In genomic region chr10:63666836-63667383, GRCh38 we compare ENCODE assay signal across 11 cellular contexts.
DNase-seq lines count a peak whose midpoint lies in the region; ATAC-seq and TF ChIP-seq lines count a peak whose summit lies in the region.
"Had no signal": no experiment of that assay in that cellular context is flagged by ENCODE, and none has a peak within 500 bp of the region (broad histone marks: within the 10 kb centered on the region; RNA-seq: fewer than 3 reads in every experiment).

No MANE protein-coding gene starts in this region.

- intact Hi-C loops in A673 (cut with micrococcal nuclease; ENCODE audit: unreplicated experiment): no loop called here

- ATAC-seq in GM18511 (IDR thresholded peaks at IDR 0.05; ENCODE audit: unreplicated experiment): peak; percentile 91
- peak; percentile 66 for ATAC-seq in HG02623 (IDR thresholded peaks at IDR 0.05; ENCODE audit: unreplicated experiment)
- ATAC-seq in SK-N-SH treated with all-trans-retinoic acid at 6 μM for 48 hours: peak; percentile 54
- ATAC-seq in activated CD8-positive, alpha-beta memory T cell treated with anti-CD3 and anti-CD28 coated beads, Interleukin-2, amount 10 ng/mL, durations not matched to agents 7 days and 5 days: no peak
- ATAC-seq: body of pancreas had no signal

- no peak overlapping the region for H3K27ac Mint-ChIP-seq in activated CD8-positive, alpha-beta memory T cell treated with anti-CD3 and anti-CD28 coated beads, Interleukin-2, amount 10 ng/mL, durations not matched to agents 7 days and 5 days

- no peaks in the 10 kb centered on the region for H3K9me3 ChIP-seq in A673 (ENCODE audit: low read depth, low read length, poor library complexity, severe bottlenecking)
- H3K9me3 ChIP-seq: body of pancreas had no signal

- no TSS peak for BruUV-seq in A673 (replicated peaks; lab: Mats Ljungman, UMichigan)

- no peaks in the 10 kb centered on the region for H3K9me3 Mint-ChIP-seq in activated CD8-positive, alpha-beta memory T cell treated with anti-CD3 and anti-CD28 coated beads, Interleukin-2, amount 10 ng/mL, durations not matched to agents 7 days and 5 days (ENCODE audit: low read depth)
- H3K9me3 Mint-ChIP-seq: nephron had no signal

- CTCF ChIA-PET in activated CD8-positive, alpha-beta memory T cell treated with anti-CD3 and anti-CD28 coated beads, Interleukin-2, amount 10 ng/mL, durations not matched to agents 7 days and 5 days (lab: Charles Lee): interaction anchor here (1.9 kb wide), 1 partner anchor 53 kb away, joined by 4 read pairs; no protein-coding TSS in a partner anchor
- CTCF ChIA-PET in A673 (lab: Charles Lee): no interaction called here

- peaks cover 11% of the 10 kb centered on the region for H3K27me3 Mint-ChIP-seq in activated CD8-positive, alpha-beta memory T cell treated with anti-CD3 and anti-CD28 coated beads, Interleukin-2, amount 10 ng/mL, durations not matched to agents 7 days and 5 days

- no peak overlapping the region for H3K4me3 ChIP-seq in A673 (ENCODE audit: low read depth, low read length, poor library complexity, severe bottlenecking)
- H3K4me3 ChIP-seq: body of pancreas had no signal

- H3K36me3 Mint-ChIP-seq in activated CD8-positive, alpha-beta memory T cell treated with anti-CD3 and anti-CD28 coated beads, Interleukin-2, amount 10 ng/mL, durations not matched to agents 7 days and 5 days: no peaks in the 10 kb centered on the region

- no peak overlapping the region for H3K27ac ChIP-seq in A673 (ENCODE audit: low read depth, low read length, poor library complexity, severe bottlenecking)
- H3K27ac ChIP-seq: body of pancreas had no signal

- H3K4me3 Mint-ChIP-seq in activated CD8-positive, alpha-beta memory T cell treated with anti-CD3 and anti-CD28 coated beads, Interleukin-2, amount 10 ng/mL, durations not matched to agents 7 days and 5 days: no peak overlapping the region
- H3K4me3 Mint-ChIP-seq: nephron had no signal

- peaks cover 6% of the 10 kb centered on the region for H3K4me1 Mint-ChIP-seq in activated CD8-positive, alpha-beta memory T cell treated with anti-CD3 and anti-CD28 coated beads, Interleukin-2, amount 10 ng/mL, durations not matched to agents 7 days and 5 days

- DNase-seq in renal cortical epithelial cell (ENCODE audit: low read depth) (peak; percentile 76), A673 (ENCODE audit: low spot score) (no peak), AML-193 (lab: John Stamatoyannopoulos, UW) (no peak), Kasumi-1 (lab: John Stamatoyannopoulos, UW) (no peak)
- DNase-seq in activated CD8-positive, alpha-beta memory T cell treated with anti-CD3 and anti-CD28 coated beads, Interleukin-2, amount 10 ng/mL, durations not matched to agents 7 days and 5 days: no peak
- DNase-seq: body of pancreas, SHP77 had no signal

- no peaks in the 10 kb centered on the region for H3K27me3 ChIP-seq in A673 (replicated peaks; ENCODE audit: insufficient read depth, low read depth, low read length, poor library complexity)
- H3K27me3 ChIP-seq: body of pancreas had no signal

- H3K4me1 ChIP-seq in A673 (ENCODE audit: insufficient read depth, low read length, poor library complexity, severe bottlenecking): peaks cover 36% of the 10 kb centered on the region

- no peaks in the 10 kb centered on the region for H3K36me3 ChIP-seq in A673 (ENCODE audit: insufficient read depth, low read length, poor library complexity, severe bottlenecking)

- POLR2A ChIA-PET in A673 (lab: Charles Lee; ENCODE audit: low non-redundant PET): no interaction called here

- no peak for TF ChIP-seq CTCF in A673 (conservative IDR thresholded peaks at IDR 0.05; ENCODE audit: low read depth, low read length)

TF ChIP-seq in SK-N-SH treated with all-trans-retinoic acid at 6 μM for 48 hours, 23 proteins besides CTCF, POLR2A, EP300 and RAD21 (continues in another document):
- no peak for TF ChIP-seq CSDC2 (CRISPR knock-in tag; IDR thresholded peaks at IDR 0.05)
- TF ChIP-seq PPARA (CRISPR knock-in tag; IDR thresholded peaks at IDR 0.05; ENCODE audit: borderline replicate concordance): no peak
- TF ChIP-seq, protein P1, sequence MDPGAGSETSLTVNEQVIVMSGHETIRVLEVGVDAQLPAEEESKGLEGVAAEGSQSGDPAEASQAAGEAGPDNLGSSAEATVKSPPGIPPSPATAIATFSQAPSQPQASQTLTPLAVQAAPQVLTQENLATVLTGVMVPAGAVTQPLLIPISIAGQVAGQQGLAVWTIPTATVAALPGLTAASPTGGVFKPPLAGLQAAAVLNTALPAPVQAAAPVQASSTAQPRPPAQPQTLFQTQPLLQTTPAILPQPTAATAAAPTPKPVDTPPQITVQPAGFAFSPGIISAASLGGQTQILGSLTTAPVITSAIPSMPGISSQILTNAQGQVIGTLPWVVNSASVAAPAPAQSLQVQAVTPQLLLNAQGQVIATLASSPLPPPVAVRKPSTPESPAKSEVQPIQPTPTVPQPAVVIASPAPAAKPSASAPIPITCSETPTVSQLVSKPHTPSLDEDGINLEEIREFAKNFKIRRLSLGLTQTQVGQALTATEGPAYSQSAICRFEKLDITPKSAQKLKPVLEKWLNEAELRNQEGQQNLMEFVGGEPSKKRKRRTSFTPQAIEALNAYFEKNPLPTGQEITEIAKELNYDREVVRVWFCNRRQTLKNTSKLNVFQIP (CRISPR knock-in tag; IDR thresholded peaks at IDR 0.05; ENCODE audit: borderline replicate concordance, low read depth): no peak
- TF ChIP-seq ZFP30 (CRISPR knock-in tag; IDR thresholded peaks at IDR 0.05): no peak
- no peak for TF ChIP-seq GLIS3 (CRISPR knock-in tag; IDR thresholded peaks at IDR 0.05)
- TF ChIP-seq ZFP3 (CRISPR knock-in tag; IDR thresholded peaks at IDR 0.05): no peak
- no peak for TF ChIP-seq CSRNP3 (CRISPR knock-in tag; IDR thresholded peaks at IDR 0.05)
- TF ChIP-seq ZNF565 (CRISPR knock-in tag; conservative IDR thresholded peaks at IDR 0.05; ENCODE audit: low read depth): no peak
- TF ChIP-seq BACH2 (CRISPR knock-in tag; IDR thresholded peaks at IDR 0.05; ENCODE audit: borderline replicate concordance): no peak
- TF ChIP-seq, protein P2, sequence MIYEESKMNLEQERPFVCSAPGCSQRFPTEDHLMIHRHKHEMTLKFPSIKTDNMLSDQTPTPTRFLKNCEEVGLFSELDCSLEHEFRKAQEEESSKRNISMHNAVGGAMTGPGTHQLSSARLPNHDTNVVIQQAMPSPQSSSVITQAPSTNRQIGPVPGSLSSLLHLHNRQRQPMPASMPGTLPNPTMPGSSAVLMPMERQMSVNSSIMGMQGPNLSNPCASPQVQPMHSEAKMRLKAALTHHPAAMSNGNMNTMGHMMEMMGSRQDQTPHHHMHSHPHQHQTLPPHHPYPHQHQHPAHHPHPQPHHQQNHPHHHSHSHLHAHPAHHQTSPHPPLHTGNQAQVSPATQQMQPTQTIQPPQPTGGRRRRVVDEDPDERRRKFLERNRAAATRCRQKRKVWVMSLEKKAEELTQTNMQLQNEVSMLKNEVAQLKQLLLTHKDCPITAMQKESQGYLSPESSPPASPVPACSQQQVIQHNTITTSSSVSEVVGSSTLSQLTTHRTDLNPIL (CRISPR knock-in tag; IDR thresholded peaks at IDR 0.05; ENCODE audit: low read depth): no peak
- no peak for TF ChIP-seq SNAI2 (CRISPR knock-in tag; IDR thresholded peaks at IDR 0.05)
- TF ChIP-seq, protein P3, sequence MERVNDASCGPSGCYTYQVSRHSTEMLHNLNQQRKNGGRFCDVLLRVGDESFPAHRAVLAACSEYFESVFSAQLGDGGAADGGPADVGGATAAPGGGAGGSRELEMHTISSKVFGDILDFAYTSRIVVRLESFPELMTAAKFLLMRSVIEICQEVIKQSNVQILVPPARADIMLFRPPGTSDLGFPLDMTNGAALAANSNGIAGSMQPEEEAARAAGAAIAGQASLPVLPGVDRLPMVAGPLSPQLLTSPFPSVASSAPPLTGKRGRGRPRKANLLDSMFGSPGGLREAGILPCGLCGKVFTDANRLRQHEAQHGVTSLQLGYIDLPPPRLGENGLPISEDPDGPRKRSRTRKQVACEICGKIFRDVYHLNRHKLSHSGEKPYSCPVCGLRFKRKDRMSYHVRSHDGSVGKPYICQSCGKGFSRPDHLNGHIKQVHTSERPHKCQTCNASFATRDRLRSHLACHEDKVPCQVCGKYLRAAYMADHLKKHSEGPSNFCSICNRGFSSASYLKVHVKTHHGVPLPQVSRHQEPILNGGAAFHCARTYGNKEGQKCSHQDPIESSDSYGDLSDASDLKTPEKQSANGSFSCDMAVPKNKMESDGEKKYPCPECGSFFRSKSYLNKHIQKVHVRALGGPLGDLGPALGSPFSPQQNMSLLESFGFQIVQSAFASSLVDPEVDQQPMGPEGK (CRISPR knock-in tag; IDR thresholded peaks at IDR 0.05; ENCODE audit: borderline replicate concordance): no peak
- no peak for TF ChIP-seq TOX (CRISPR knock-in tag; IDR thresholded peaks at IDR 0.05; ENCODE audit: borderline replicate concordance)
- no peak for TF ChIP-seq RARB (CRISPR knock-in tag; IDR thresholded peaks at IDR 0.05)
- no peak for TF ChIP-seq ZC3H10 (CRISPR knock-in tag; IDR thresholded peaks at IDR 0.05)
- TF ChIP-seq TCF4 (CRISPR knock-in tag; IDR thresholded peaks at IDR 0.05; ENCODE audit: borderline replicate concordance): no peak
- TF ChIP-seq ZNF70 (CRISPR knock-in tag; IDR thresholded peaks at IDR 0.05): no peak
